2 cellular contexts compared by ENCODE assay signal in the genomic region with DNA sequence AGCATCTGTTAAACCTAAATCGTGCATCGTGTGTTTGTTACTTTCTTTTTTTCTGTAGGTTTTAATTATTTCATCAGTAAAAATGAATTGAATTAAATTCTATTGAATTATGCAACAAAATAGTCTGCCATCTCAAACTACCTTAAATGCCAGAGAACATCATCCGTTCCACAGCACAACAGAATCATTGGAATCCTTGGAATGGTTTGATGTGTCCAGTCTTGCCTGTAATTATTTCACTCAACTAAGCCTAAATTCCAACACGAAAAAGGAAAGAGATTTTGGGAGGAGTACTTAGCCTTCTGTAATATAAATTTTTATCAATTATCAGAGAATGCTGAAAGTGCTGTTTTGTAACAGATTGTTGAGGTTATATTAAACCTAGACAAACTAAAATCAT.
TF ChIP-seq lines count a peak whose summit lies in the region.

No MANE protein-coding gene starts in this region.

TF ChIP-seq in IMR-90, 13 proteins besides CTCF, POLR2A, EP300 and RAD21:
- no peak for TF ChIP-seq CEBPB (IDR thresholded peaks at IDR 0.05; ENCODE audit: low read depth, low read length)
- no peak for TF ChIP-seq FOS (IDR thresholded peaks at IDR 0.05; ENCODE audit: low read depth, low read length)
- TF ChIP-seq, protein P1, sequence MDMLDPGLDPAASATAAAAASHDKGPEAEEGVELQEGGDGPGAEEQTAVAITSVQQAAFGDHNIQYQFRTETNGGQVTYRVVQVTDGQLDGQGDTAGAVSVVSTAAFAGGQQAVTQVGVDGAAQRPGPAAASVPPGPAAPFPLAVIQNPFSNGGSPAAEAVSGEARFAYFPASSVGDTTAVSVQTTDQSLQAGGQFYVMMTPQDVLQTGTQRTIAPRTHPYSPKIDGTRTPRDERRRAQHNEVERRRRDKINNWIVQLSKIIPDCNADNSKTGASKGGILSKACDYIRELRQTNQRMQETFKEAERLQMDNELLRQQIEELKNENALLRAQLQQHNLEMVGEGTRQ (IDR thresholded peaks at IDR 0.05; ENCODE audit: low read depth, low read length): no peak
- no peak for TF ChIP-seq RCOR1 (IDR thresholded peaks at IDR 0.05; ENCODE audit: insufficient replicate concordance, low read length)
- TF ChIP-seq MAFK (IDR thresholded peaks at IDR 0.05; ENCODE audit: low read depth, low read length): no peak
- TF ChIP-seq, protein P2, sequence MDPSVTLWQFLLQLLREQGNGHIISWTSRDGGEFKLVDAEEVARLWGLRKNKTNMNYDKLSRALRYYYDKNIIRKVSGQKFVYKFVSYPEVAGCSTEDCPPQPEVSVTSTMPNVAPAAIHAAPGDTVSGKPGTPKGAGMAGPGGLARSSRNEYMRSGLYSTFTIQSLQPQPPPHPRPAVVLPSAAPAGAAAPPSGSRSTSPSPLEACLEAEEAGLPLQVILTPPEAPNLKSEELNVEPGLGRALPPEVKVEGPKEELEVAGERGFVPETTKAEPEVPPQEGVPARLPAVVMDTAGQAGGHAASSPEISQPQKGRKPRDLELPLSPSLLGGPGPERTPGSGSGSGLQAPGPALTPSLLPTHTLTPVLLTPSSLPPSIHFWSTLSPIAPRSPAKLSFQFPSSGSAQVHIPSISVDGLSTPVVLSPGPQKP (IDR thresholded peaks at IDR 0.05; ENCODE audit: borderline replicate concordance, low read depth, low read length): no peak
- no peak for TF ChIP-seq BHLHE40 (IDR thresholded peaks at IDR 0.05; ENCODE audit: low read depth, low read length)

TF ChIP-seq in K562, 482 proteins besides CTCF, POLR2A, EP300 and RAD21:
- TF ChIP-seq ARID1B (IDR thresholded peaks at IDR 0.05): no peak
